1 cellular context compared by ENCODE assay signal in the genomic region with DNA sequence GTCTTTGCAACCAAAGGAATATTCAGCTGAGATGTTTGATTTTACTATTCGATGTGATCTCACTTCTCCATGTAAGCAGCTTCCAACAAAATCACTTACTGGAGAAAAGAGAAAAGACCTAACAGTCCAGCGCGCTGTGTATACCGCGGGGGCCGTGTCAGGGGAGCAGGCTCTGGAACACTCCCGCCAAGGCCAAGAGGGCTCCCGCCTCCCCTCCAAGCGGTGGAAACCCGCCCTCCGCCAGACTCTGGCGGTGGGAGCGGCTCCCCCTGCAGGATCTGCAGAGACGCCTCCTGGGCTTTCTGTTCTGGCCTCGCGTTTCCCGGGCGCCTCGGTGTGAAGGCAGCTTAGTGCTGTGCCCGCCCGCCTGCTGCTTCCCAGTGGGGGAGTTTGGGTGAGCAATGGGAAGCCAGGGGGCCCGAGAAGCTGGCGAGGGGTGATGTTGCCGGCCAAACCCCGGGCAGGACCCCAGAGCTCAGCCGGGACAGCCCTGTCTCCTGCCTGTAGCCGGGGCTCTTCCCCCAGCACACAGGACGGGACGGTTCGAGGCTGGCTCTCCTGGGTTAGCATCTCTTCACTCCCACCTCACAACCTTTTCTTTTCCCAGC.
TF ChIP-seq lines count a peak whose summit lies in the region.

No MANE protein-coding gene starts in this region.

TF ChIP-seq in HepG2, 621 proteins besides CTCF, POLR2A, EP300 and RAD21 (continues in another document):
- no peak for TF ChIP-seq RARG (CRISPR knock-in tag; IDR thresholded peaks at IDR 0.05; ENCODE audit: low read depth)
- TF ChIP-seq PHF5A (CRISPR knock-in tag; IDR thresholded peaks at IDR 0.05; ENCODE audit: low read depth, unreplicated experiment), result no peak
- peak; percentile 70 for TF ChIP-seq SAP130 (CRISPR knock-in tag; IDR thresholded peaks at IDR 0.05; ENCODE audit: low read depth)
- TF ChIP-seq, protein P1, sequence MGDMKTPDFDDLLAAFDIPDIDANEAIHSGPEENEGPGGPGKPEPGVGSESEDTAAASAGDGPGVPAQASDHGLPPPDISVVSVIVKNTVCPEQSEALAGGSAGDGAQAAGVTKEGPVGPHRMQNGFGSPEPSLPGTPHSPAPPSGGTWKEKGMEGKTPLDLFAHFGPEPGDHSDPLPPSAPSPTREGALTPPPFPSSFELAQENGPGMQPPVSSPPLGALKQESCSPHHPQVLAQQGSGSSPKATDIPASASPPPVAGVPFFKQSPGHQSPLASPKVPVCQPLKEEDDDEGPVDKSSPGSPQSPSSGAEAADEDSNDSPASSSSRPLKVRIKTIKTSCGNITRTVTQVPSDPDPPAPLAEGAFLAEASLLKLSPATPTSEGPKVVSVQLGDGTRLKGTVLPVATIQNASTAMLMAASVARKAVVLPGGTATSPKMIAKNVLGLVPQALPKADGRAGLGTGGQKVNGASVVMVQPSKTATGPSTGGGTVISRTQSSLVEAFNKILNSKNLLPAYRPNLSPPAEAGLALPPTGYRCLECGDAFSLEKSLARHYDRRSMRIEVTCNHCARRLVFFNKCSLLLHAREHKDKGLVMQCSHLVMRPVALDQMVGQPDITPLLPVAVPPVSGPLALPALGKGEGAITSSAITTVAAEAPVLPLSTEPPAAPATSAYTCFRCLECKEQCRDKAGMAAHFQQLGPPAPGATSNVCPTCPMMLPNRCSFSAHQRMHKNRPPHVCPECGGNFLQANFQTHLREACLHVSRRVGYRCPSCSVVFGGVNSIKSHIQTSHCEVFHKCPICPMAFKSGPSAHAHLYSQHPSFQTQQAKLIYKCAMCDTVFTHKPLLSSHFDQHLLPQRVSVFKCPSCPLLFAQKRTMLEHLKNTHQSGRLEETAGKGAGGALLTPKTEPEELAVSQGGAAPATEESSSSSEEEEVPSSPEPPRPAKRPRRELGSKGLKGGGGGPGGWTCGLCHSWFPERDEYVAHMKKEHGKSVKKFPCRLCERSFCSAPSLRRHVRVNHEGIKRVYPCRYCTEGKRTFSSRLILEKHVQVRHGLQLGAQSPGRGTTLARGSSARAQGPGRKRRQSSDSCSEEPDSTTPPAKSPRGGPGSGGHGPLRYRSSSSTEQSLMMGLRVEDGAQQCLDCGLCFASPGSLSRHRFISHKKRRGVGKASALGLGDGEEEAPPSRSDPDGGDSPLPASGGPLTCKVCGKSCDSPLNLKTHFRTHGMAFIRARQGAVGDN (CRISPR knock-in tag; IDR thresholded peaks at IDR 0.05), result peak; percentile 84
- no peak for TF ChIP-seq AHR (CRISPR knock-in tag; IDR thresholded peaks at IDR 0.05)
- no peak for TF ChIP-seq CEBPG (CRISPR knock-in tag; IDR thresholded peaks at IDR 0.05)
- no peak for TF ChIP-seq ZMAT3 (CRISPR knock-in tag; conservative IDR thresholded peaks at IDR 0.05)
- TF ChIP-seq RCOR2 (CRISPR knock-in tag; IDR thresholded peaks at IDR 0.05), result no peak
- TF ChIP-seq ZNF567 (CRISPR knock-in tag; IDR thresholded peaks at IDR 0.05; ENCODE audit: borderline replicate concordance), result no peak
- peak; percentile 63; the same call in 1 of the 2 replicates for TF ChIP-seq SALL1 (CRISPR knock-in tag; IDR thresholded peaks at IDR 0.05)
- TF ChIP-seq, protein P2, sequence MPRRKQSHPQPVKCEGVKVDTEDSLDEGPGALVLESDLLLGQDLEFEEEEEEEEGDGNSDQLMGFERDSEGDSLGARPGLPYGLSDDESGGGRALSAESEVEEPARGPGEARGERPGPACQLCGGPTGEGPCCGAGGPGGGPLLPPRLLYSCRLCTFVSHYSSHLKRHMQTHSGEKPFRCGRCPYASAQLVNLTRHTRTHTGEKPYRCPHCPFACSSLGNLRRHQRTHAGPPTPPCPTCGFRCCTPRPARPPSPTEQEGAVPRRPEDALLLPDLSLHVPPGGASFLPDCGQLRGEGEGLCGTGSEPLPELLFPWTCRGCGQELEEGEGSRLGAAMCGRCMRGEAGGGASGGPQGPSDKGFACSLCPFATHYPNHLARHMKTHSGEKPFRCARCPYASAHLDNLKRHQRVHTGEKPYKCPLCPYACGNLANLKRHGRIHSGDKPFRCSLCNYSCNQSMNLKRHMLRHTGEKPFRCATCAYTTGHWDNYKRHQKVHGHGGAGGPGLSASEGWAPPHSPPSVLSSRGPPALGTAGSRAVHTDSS (CRISPR knock-in tag; conservative IDR thresholded peaks at IDR 0.05), result no peak
- TF ChIP-seq PCBP2 (optimal IDR thresholded peaks at IDR 0.05; ENCODE audit: low read depth, low read length, poor library complexity, severe bottlenecking), result no peak
- TF ChIP-seq, protein P3, sequence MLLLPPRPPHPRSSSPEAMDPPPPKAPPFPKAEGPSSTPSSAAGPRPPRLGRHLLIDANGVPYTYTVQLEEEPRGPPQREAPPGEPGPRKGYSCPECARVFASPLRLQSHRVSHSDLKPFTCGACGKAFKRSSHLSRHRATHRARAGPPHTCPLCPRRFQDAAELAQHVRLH (CRISPR knock-in tag; IDR thresholded peaks at IDR 0.05; ENCODE audit: borderline replicate concordance, low read depth), result no peak
- TF ChIP-seq, protein P4, sequence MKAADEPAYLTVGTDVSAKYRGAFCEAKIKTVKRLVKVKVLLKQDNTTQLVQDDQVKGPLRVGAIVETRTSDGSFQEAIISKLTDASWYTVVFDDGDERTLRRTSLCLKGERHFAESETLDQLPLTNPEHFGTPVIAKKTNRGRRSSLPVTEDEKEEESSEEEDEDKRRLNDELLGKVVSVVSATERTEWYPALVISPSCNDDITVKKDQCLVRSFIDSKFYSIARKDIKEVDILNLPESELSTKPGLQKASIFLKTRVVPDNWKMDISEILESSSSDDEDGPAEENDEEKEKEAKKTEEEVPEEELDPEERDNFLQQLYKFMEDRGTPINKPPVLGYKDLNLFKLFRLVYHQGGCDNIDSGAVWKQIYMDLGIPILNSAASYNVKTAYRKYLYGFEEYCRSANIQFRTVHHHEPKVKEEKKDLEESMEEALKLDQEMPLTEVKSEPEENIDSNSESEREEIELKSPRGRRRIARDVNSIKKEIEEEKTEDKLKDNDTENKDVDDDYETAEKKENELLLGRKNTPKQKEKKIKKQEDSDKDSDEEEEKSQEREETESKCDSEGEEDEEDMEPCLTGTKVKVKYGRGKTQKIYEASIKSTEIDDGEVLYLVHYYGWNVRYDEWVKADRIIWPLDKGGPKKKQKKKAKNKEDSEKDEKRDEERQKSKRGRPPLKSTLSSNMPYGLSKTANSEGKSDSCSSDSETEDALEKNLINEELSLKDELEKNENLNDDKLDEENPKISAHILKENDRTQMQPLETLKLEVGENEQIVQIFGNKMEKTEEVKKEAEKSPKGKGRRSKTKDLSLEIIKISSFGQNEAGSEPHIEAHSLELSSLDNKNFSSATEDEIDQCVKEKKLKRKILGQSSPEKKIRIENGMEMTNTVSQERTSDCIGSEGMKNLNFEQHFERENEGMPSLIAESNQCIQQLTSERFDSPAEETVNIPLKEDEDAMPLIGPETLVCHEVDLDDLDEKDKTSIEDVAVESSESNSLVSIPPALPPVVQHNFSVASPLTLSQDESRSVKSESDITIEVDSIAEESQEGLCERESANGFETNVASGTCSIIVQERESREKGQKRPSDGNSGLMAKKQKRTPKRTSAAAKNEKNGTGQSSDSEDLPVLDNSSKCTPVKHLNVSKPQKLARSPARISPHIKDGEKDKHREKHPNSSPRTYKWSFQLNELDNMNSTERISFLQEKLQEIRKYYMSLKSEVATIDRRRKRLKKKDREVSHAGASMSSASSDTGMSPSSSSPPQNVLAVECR (CRISPR knock-in tag; IDR thresholded peaks at IDR 0.05; ENCODE audit: borderline replicate concordance), result peak; percentile 20; the same call in 1 of the 2 replicates
- TF ChIP-seq, protein P5, sequence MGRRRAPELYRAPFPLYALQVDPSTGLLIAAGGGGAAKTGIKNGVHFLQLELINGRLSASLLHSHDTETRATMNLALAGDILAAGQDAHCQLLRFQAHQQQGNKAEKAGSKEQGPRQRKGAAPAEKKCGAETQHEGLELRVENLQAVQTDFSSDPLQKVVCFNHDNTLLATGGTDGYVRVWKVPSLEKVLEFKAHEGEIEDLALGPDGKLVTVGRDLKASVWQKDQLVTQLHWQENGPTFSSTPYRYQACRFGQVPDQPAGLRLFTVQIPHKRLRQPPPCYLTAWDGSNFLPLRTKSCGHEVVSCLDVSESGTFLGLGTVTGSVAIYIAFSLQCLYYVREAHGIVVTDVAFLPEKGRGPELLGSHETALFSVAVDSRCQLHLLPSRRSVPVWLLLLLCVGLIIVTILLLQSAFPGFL (CRISPR knock-in tag; IDR thresholded peaks at IDR 0.05), result no peak
- TF ChIP-seq ELF3 (CRISPR knock-in tag; IDR thresholded peaks at IDR 0.05), result no peak
- peak; percentile 57; the same call in 1 of the 2 replicates for TF ChIP-seq GABPB1 (CRISPR knock-in tag; IDR thresholded peaks at IDR 0.05)
- no peak for TF ChIP-seq ATF7 (IDR thresholded peaks at IDR 0.05)
- no peak for TF ChIP-seq ATF7 (CRISPR knock-in tag; IDR thresholded peaks at IDR 0.05)
- TF ChIP-seq, protein P6, sequence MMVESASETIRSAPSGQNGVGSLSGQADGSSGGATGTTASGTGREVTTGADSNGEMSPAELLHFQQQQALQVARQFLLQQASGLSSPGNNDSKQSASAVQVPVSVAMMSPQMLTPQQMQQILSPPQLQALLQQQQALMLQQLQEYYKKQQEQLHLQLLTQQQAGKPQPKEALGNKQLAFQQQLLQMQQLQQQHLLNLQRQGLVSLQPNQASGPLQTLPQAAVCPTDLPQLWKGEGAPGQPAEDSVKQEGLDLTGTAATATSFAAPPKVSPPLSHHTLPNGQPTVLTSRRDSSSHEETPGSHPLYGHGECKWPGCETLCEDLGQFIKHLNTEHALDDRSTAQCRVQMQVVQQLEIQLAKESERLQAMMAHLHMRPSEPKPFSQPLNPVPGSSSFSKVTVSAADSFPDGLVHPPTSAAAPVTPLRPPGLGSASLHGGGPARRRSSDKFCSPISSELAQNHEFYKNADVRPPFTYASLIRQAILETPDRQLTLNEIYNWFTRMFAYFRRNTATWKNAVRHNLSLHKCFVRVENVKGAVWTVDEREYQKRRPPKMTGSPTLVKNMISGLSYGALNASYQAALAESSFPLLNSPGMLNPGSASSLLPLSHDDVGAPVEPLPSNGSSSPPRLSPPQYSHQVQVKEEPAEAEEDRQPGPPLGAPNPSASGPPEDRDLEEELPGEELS (CRISPR knock-in tag; IDR thresholded peaks at IDR 0.05), result no peak
- TF ChIP-seq, protein P7, sequence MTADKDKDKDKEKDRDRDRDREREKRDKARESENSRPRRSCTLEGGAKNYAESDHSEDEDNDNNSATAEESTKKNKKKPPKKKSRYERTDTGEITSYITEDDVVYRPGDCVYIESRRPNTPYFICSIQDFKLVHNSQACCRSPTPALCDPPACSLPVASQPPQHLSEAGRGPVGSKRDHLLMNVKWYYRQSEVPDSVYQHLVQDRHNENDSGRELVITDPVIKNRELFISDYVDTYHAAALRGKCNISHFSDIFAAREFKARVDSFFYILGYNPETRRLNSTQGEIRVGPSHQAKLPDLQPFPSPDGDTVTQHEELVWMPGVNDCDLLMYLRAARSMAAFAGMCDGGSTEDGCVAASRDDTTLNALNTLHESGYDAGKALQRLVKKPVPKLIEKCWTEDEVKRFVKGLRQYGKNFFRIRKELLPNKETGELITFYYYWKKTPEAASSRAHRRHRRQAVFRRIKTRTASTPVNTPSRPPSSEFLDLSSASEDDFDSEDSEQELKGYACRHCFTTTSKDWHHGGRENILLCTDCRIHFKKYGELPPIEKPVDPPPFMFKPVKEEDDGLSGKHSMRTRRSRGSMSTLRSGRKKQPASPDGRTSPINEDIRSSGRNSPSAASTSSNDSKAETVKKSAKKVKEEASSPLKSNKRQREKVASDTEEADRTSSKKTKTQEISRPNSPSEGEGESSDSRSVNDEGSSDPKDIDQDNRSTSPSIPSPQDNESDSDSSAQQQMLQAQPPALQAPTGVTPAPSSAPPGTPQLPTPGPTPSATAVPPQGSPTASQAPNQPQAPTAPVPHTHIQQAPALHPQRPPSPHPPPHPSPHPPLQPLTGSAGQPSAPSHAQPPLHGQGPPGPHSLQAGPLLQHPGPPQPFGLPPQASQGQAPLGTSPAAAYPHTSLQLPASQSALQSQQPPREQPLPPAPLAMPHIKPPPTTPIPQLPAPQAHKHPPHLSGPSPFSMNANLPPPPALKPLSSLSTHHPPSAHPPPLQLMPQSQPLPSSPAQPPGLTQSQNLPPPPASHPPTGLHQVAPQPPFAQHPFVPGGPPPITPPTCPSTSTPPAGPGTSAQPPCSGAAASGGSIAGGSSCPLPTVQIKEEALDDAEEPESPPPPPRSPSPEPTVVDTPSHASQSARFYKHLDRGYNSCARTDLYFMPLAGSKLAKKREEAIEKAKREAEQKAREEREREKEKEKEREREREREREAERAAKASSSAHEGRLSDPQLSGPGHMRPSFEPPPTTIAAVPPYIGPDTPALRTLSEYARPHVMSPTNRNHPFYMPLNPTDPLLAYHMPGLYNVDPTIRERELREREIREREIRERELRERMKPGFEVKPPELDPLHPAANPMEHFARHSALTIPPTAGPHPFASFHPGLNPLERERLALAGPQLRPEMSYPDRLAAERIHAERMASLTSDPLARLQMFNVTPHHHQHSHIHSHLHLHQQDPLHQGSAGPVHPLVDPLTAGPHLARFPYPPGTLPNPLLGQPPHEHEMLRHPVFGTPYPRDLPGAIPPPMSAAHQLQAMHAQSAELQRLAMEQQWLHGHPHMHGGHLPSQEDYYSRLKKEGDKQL (CRISPR knock-in tag; IDR thresholded peaks at IDR 0.05; ENCODE audit: low read depth), result no peak
- TF ChIP-seq NCOA5 (CRISPR knock-in tag; IDR thresholded peaks at IDR 0.05), result no peak
- TF ChIP-seq ZNF552 (CRISPR knock-in tag; IDR thresholded peaks at IDR 0.05; ENCODE audit: borderline replicate concordance), result no peak
- TF ChIP-seq CHCHD3 (CRISPR knock-in tag; IDR thresholded peaks at IDR 0.05), result no peak
- no peak for TF ChIP-seq IKZF4 (CRISPR knock-in tag; IDR thresholded peaks at IDR 0.05; ENCODE audit: borderline replicate concordance, low read depth, not compliant biosample characterization)
- 0 out of 2 replicates have a peak, but pooled peaks have one; percentile 29 for TF ChIP-seq BORCS8-MEF2B (CRISPR knock-in tag; IDR thresholded peaks at IDR 0.05)
- TF ChIP-seq ZNF251 (CRISPR knock-in tag; IDR thresholded peaks at IDR 0.05), result no peak
- TF ChIP-seq, protein P8, sequence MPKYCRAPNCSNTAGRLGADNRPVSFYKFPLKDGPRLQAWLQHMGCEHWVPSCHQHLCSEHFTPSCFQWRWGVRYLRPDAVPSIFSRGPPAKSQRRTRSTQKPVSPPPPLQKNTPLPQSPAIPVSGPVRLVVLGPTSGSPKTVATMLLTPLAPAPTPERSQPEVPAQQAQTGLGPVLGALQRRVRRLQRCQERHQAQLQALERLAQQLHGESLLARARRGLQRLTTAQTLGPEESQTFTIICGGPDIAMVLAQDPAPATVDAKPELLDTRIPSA (CRISPR knock-in tag; IDR thresholded peaks at IDR 0.05; ENCODE audit: borderline replicate concordance), result no peak
- TF ChIP-seq, protein P9, sequence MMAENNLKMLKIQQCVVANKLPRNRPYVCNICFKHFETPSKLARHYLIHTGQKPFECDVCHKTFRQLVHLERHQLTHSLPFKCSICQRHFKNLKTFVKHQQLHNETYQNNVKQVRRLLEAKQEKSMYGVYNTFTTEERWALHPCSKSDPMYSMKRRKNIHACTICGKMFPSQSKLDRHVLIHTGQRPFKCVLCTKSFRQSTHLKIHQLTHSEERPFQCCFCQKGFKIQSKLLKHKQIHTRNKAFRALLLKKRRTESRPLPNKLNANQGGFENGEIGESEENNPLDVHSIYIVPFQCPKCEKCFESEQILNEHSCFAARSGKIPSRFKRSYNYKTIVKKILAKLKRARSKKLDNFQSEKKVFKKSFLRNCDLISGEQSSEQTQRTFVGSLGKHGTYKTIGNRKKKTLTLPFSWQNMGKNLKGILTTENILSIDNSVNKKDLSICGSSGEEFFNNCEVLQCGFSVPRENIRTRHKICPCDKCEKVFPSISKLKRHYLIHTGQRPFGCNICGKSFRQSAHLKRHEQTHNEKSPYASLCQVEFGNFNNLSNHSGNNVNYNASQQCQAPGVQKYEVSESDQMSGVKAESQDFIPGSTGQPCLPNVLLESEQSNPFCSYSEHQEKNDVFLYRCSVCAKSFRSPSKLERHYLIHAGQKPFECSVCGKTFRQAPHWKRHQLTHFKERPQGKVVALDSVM (CRISPR knock-in tag; IDR thresholded peaks at IDR 0.05), result peak; percentile 25; the same call in 1 of the 2 replicates
- TF ChIP-seq RXRA (CRISPR knock-in tag; IDR thresholded peaks at IDR 0.05), result 0 out of 2 replicates have a peak, but pooled peaks have one; percentile 23
- no peak for TF ChIP-seq PRPF4 (IDR thresholded peaks at IDR 0.05; ENCODE audit: low read depth, low read length, poor library complexity, severe bottlenecking)
